In genomic region chr16:23635958-23636357, GRCh38 we compare ENCODE assay signal across 21 cellular contexts.
"Had no signal": no experiment of that assay in that cellular context is flagged by ENCODE, and none has a peak within 500 bp of the region (broad histone marks: within the 10 kb centered on the region; RNA-seq: fewer than 3 reads in every experiment).

No MANE protein-coding gene starts in this region.

- H3K27me3 ChIP-seq: body of pancreas, colonic mucosa, hepatocyte, ovary, right lobe of liver, transverse colon had no signal

- H2AFZ ChIP-seq: hepatocyte had no signal

- H3K4me2 ChIP-seq: hepatocyte, smooth muscle cell had no signal

- H3K4me3 ChIP-seq: body of pancreas, colonic mucosa, hepatocyte, lung, ovary, right lobe of liver, smooth muscle cell, transverse colon had no signal

- H3K27ac ChIP-seq: body of pancreas, colonic mucosa, hepatocyte, ovary, right lobe of liver, transverse colon had no signal

- ATAC-seq: activated naive CD4-positive, alpha-beta T cell treated with anti-CD3 and anti-CD28 coated beads, Interleukin-2, amount 50 U/mL, for 72 hours; body of pancreas; esophagus mucosa; right lobe of liver; stimulated activated naive CD8-positive, alpha-beta T cell treated with anti-CD3 and anti-CD28 coated beads, Interleukin-15, Interleukin-2, amounts not matched to agents 100 U/mL and 50 U/mL, for 24 hours had no signal

- H3K9me3 ChIP-seq: body of pancreas, colonic mucosa, ovary, right lobe of liver, transverse colon had no signal

- H3K27me3 Mint-ChIP-seq: naive B cell had no signal

- H3K36me3 ChIP-seq: colonic mucosa, ovary had no signal

- DNase-seq: activated CD4-positive, alpha-beta T cell treated with anti-CD3 and anti-CD28 coated beads, Interleukin-2, amount 50 U/mL, for 1 hour; activated CD4-positive, CD25-positive, alpha-beta regulatory T cell; activated CD8-positive, alpha-beta memory T cell treated with anti-CD3 and anti-CD28 coated beads for 24 hours; amygdala; body of pancreas; caudate nucleus; colonic mucosa; islet precursor cell; naive B cell; ovary; right lobe of liver; stimulated activated CD4-positive, alpha-beta T cell treated with anti-CD3 and anti-CD28 coated beads, Interleukin-4, amount 100 ng/mL, for 4 hours; stimulated activated CD8-positive, alpha-beta memory T cell treated with anti-CD3 and anti-CD28 coated beads, Interleukin-4, amount 100 ng/mL, for 48 hours; stimulated activated naive CD8-positive, alpha-beta T cell treated with anti-CD3 and anti-CD28 coated beads, Interleukin-15, Interleukin-2, amounts not matched to agents 100 U/mL and 50 U/mL, for 24 hours; transverse colon had no signal

- H3K27ac Mint-ChIP-seq: activated naive CD4-positive, alpha-beta T cell treated with anti-CD3 and anti-CD28 coated beads, Interleukin-2, amount 50 U/mL, for 72 hours; activated T-helper 2 cell treated with anti-CD3 and anti-CD28 coated beads, Interferon-gamma antibody, Interleukin-2, Interleukin-4, amounts not matched to agents 10 μg/mL and 5 μg/mL and 100 μg/mL, durations not matched to agents 14 hours and 24 hours and 36 hours had no signal

- H3K9me3 Mint-ChIP-seq: activated naive CD4-positive, alpha-beta T cell treated with anti-CD3 and anti-CD28 coated beads, Interleukin-2, amount 50 U/mL, for 72 hours; activated T-helper 2 cell treated with anti-CD3 and anti-CD28 coated beads, Interferon-gamma antibody, Interleukin-2, Interleukin-4, amounts not matched to agents 10 μg/mL and 5 μg/mL and 100 μg/mL, durations not matched to agents 14 hours and 24 hours and 36 hours; naive B cell had no signal
